ENCODE assay signal across 1 cellular context in genomic region chr1:151133339-151133761, GRCh38.
TF ChIP-seq lines count a peak whose summit lies in the region.

No MANE protein-coding gene starts in this region.

TF ChIP-seq in GM23338, 12 proteins besides CTCF, POLR2A, EP300 and RAD21:
- TF ChIP-seq REST (IDR thresholded peaks at IDR 0.05; ENCODE audit: unreplicated experiment), result no peak
- TF ChIP-seq STAT1 (IDR thresholded peaks at IDR 0.05; ENCODE audit: unreplicated experiment), result no peak
TF ChIP-seq in GM23338: peak in this region for 0.
